In genomic region chr5:74316064-74316586, GRCh38 we compare ENCODE assay signal across 8 cellular contexts.
DNase-seq lines count a peak whose midpoint lies in the region; ATAC-seq, FAIRE-seq and TF ChIP-seq lines count a peak whose summit lies in the region.

No MANE protein-coding gene starts in this region.

- 93% methylated on average over 3 of the region's 3 CpGs; no CpG with 5 or more reads in 1 of the 2 experiments for WGBS in H1 (ENCODE audit: extremely low coverage in 1 of 2, insufficient coverage in 1 of 2, insufficient read length in 1 of 2, insufficient replicate concordance in 2 of 2, low coverage in 1 of 2, low lambda C conversion rate in 2 of 2, missing lambda C conversion rate in 1 of 2), 2 experiments

- H2AFZ ChIP-seq in H1 (ENCODE audit: low read length) = 0 out of 2 replicates have a peak overlapping the region, but pooled peaks have one; percentile 7

- H3K9me3 ChIP-seq in H1 (ENCODE audit: insufficient read depth in 2 of 2, low read depth in 1 of 2, low read length in 1 of 2) = no peaks in the 10 kb centered on the region

- H3K27me3 ChIP-seq in H1 (replicated peaks in 1 of 4; ENCODE audit: control insufficient read depth in 3 of 4, extremely low read depth in 1 of 4, insufficient read depth in 3 of 4, low read length in 3 of 4) = no peaks in the 10 kb centered on the region

- CTCF ChIA-PET in AG04449 (lab: Yijun Ruan, JAX) (interaction anchor here (1.3 to 1.9 kb wide), 2 partner anchors 326 to 414 kb away, joined by 4 to 6 read pairs; no protein-coding TSS in a partner anchor), H1 (lab: Charles Lee; ENCODE audit: partially characterized antibody) (interaction anchor here (0.7 to 0.8 kb wide), 2 partner anchors 35 to 331 kb away, joined by 3 read pairs; no protein-coding TSS in a partner anchor)

- ATAC-seq in GM18907 (IDR thresholded peaks at IDR 0.05; ENCODE audit: unreplicated experiment) = peak; percentile 53
- ATAC-seq in GM21360 (IDR thresholded peaks at IDR 0.05; ENCODE audit: unreplicated experiment) = no peak

- H2BK12ac ChIP-seq in H1 (ENCODE audit: low read depth, low read length) = no peak overlapping the region

- peaks cover 0 to 4% (median 0%) of the 10 kb centered on the region in 4 experiments; a peak in 1 of 7 replicates for H3K4me1 ChIP-seq in H1 (replicated peaks in 1 of 4; ENCODE audit: control insufficient read depth in 3 of 4, insufficient read depth in 4 of 4, low read length in 3 of 4)

- FAIRE-seq in H1 (lab: Jason Lieb, UNC) = no peak

- H3K79me2 ChIP-seq in H1 (ENCODE audit: control insufficient read depth in 1 of 2, insufficient read depth in 2 of 2, low read length in 2 of 2) = no peaks in the 10 kb centered on the region

- no peak for TF ChIP-seq POLR2A in H1 (IDR thresholded peaks at IDR 0.05; ENCODE audit: control extremely low read depth in 1 of 2, low read depth in 2 of 2, low read length in 2 of 2)

- H4K8ac ChIP-seq in H1 (ENCODE audit: extremely low read depth, insufficient read depth, low read length) = no peak overlapping the region; the same call in 1 of the 2 replicates

- H3K4ac ChIP-seq in H1 (replicated peaks; ENCODE audit: insufficient read length, low read depth, low read length) = no peak overlapping the region

- no peak overlapping the region for H3K4me2 ChIP-seq in H1 (ENCODE audit: insufficient read depth in 1 of 2, low read depth in 2 of 2, low read length in 2 of 2)

- no peaks in the 10 kb centered on the region for H3K23me2 ChIP-seq in H1 (ENCODE audit: low read depth, low read length)

- H3K27ac ChIP-seq in H1 (ENCODE audit: low read depth, low read length) = no peak overlapping the region

- no peak for TF ChIP-seq EP300 in H1 (IDR thresholded peaks at IDR 0.05; ENCODE audit: borderline replicate concordance in 1 of 2, low read depth in 2 of 2, low read length in 2 of 2)

- H3K23ac ChIP-seq in H1 (ENCODE audit: insufficient read length) = no peak overlapping the region

- H2BK5ac ChIP-seq in H1 (ENCODE audit: low read depth, low read length) = no peak overlapping the region

- no peaks in the 10 kb centered on the region for H4K20me1 ChIP-seq in H1 (replicated peaks in 1 of 2; ENCODE audit: control insufficient read depth in 1 of 2, insufficient read depth in 2 of 2, low read length in 2 of 2)

- no peak overlapping the region for H3K14ac ChIP-seq in H1 (ENCODE audit: insufficient read length)

- no peak overlapping the region for H2AK5ac ChIP-seq in H1 (ENCODE audit: low read depth, low read length)

- H4K5ac ChIP-seq in H1 (ENCODE audit: insufficient read length, low read depth, low read length) = no peak overlapping the region

- no peak overlapping the region for H3K9ac ChIP-seq in H1 (replicated peaks in 1 of 4; ENCODE audit: extremely low read depth in 1 of 4, low read depth in 3 of 4, low read length in 3 of 4)

- H2BK15ac ChIP-seq in H1 (ENCODE audit: low read length) = 0 out of 2 replicates have a peak overlapping the region, but pooled peaks have one; percentile 9

- POLR2A ChIA-PET in AG04449 (lab: Yijun Ruan, JAX) (interaction anchor here (0.7 to 1.1 kb wide), 3 partner anchors 9 to 325 kb away, joined by 3 to 4 read pairs (median 3); partner anchors contain the start of gene ENC1), H1 (lab: Charles Lee; ENCODE audit: partially characterized antibody) (interaction anchor here (1.2 kb wide), 1 partner anchor 10 kb away, joined by 3 read pairs; no protein-coding TSS in a partner anchor)

- H3K56ac ChIP-seq in H1 (replicated peaks; ENCODE audit: insufficient read length, low read depth, low read length) = no peak overlapping the region

- no peak overlapping the region for H2BK120ac ChIP-seq in H1 (replicated peaks; ENCODE audit: low read depth, low read length)

- no peak overlapping the region for H3K18ac ChIP-seq in H1 (ENCODE audit: extremely low read depth, low read length)

- H3K4me3 ChIP-seq in AG04449 (ENCODE audit: low read depth, low read length) (no peak overlapping the region), H1 (ENCODE audit: extremely low read depth in 1 of 4, insufficient read depth in 2 of 4, low read depth in 3 of 4, low read length in 4 of 4) (no peak overlapping the region)

- peak; percentile 92 for DNase-seq in AG04449 (ENCODE audit: low read depth, low spot score)
- DNase-seq in NCI-H524 treated with DMSO at 0.1 percent for 48 hours (lab: John Stamatoyannopoulos, UW) = peak; percentile 69
- peak in 1 of 2 experiments; percentile 17 for DNase-seq in H1 (ENCODE audit: low read depth in 1 of 2, low spot score in 2 of 2)
- peak; percentile 60 for DNase-seq in retina
- DNase-seq in NCI-H2227 treated with DMSO at 0.1 percent for 48 hours (lab: John Stamatoyannopoulos, UW) = no peak
- DNase-seq in NCI-H1105 (lab: John Stamatoyannopoulos, UW) = no peak

- no peak overlapping the region for H2BK20ac ChIP-seq in H1 (ENCODE audit: low read length)

- H4K91ac ChIP-seq in H1 (replicated peaks; ENCODE audit: insufficient read length, low read length) = no peak overlapping the region

- no peaks in the 10 kb centered on the region for H3K79me1 ChIP-seq in H1 (ENCODE audit: low read depth, low read length)

- TF ChIP-seq RAD21 in H1 (IDR thresholded peaks at IDR 0.05 in 1 of 2, conservative IDR thresholded peaks at IDR 0.05 in 1 of 2; ENCODE audit: low read depth in 2 of 2, low read length in 2 of 2) = no peak

- no peak for TF ChIP-seq CTCF in AG04449 (IDR thresholded peaks at IDR 0.05; ENCODE audit: insufficient read depth, low read length, missing control alignments)
- no peak for TF ChIP-seq CTCF in H1 (IDR thresholded peaks at IDR 0.05; ENCODE audit: control extremely low read depth in 1 of 3, insufficient read depth in 1 of 3, low read depth in 1 of 3, low read length in 3 of 3)

- H3K36me3 ChIP-seq in H1 (ENCODE audit: control insufficient read depth in 2 of 4, insufficient read depth in 4 of 4, low read length in 3 of 4) = no peaks in the 10 kb centered on the region

TF ChIP-seq in H1, 55 proteins besides CTCF, POLR2A, EP300 and RAD21:
- no peak for TF ChIP-seq SIRT6 (IDR thresholded peaks at IDR 0.05; ENCODE audit: low read length)
- TF ChIP-seq BCL11A (IDR thresholded peaks at IDR 0.05; ENCODE audit: low read depth in 2 of 2, low read length in 2 of 2) = no peak
- TF ChIP-seq PHF8 (conservative IDR thresholded peaks at IDR 0.05; ENCODE audit: low read depth, low read length) = no peak
- TF ChIP-seq, protein P1, sequence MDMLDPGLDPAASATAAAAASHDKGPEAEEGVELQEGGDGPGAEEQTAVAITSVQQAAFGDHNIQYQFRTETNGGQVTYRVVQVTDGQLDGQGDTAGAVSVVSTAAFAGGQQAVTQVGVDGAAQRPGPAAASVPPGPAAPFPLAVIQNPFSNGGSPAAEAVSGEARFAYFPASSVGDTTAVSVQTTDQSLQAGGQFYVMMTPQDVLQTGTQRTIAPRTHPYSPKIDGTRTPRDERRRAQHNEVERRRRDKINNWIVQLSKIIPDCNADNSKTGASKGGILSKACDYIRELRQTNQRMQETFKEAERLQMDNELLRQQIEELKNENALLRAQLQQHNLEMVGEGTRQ (IDR thresholded peaks at IDR 0.05; ENCODE audit: low read length) = no peak
- no peak for TF ChIP-seq CHD1 (IDR thresholded peaks at IDR 0.05; ENCODE audit: low read depth, low read length)
- no peak for TF ChIP-seq CTBP2 (IDR thresholded peaks at IDR 0.05; ENCODE audit: borderline replicate concordance, insufficient read depth, insufficient read length, low read length)

Comparison
In these comparisons a context has a peak if more than half of its experiments do, and no peak if none do; other contexts are left out.
1. DNase-seq: peak in AG04449 (single experiment), NCI-H524 treated with DMSO at 0.1 percent for 48 hours (single experiment) and retina (single experiment); none in NCI-H2227 treated with DMSO at 0.1 percent for 48 hours (single experiment) and NCI-H1105 (single experiment).